8 cellular contexts compared by ENCODE assay signal in the genomic region with DNA sequence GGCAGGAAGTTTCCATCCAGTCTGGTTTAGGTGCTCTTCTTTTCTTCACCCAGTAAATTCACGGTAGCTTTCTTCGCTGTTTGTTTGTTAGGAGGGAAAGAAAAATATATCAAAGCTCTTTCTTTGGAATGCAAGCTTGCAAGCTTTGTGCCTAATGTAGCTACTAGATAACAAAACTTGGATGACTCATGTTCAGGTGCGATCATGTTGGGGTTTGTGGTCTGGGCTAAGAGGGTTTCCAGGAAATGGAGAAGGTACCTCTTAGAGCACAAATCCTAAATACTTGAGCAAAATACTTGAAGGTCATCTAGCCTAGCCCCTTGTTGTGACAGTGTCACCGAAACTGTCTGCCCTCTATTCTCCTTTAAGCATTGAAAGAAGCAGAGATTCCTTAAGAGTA. TPM values are rescaled to one million over a fixed set of nuclear protein-coding genes. Genes with fewer than 3 reads are reported as not detected.
DNase-seq lines count a peak whose midpoint lies in the region; TF ChIP-seq lines count a peak whose summit lies in the region.

No MANE protein-coding gene starts in this region.

- POLR2A ChIA-PET in HEK293 (lab: Yijun Ruan, JAX) = interaction anchor here (0.7 to 1.3 kb wide), 5 partner anchors 9 to 43 kb away, joined by 3 to 4 read pairs (median 3); partner anchors contain the start of genes REEP5 and SRP19

- H3K4me3 Mint-ChIP-seq in T-helper 2 cell treated with Interferon-gamma antibody and Interleukin-4, amounts not matched to agents 5 μg/mL and 100 μg/mL, for 36 hours = peak overlapping the region; percentile 45
- H3K4me3 Mint-ChIP-seq in chondrocyte (ENCODE audit: unreplicated experiment) = no peak overlapping the region

- peak overlapping the region; percentile 73 for H3K27ac Mint-ChIP-seq in T-helper 2 cell treated with Interferon-gamma antibody and Interleukin-4, amounts not matched to agents 5 μg/mL and 100 μg/mL, for 36 hours
- peak overlapping the region; percentile 63 for H3K27ac Mint-ChIP-seq in chondrocyte (ENCODE audit: unreplicated experiment)

- no peak overlapping the region for H3K4me3 ChIP-seq in HEK293 (ENCODE audit: low read depth, low read length)

- H3K9me3 ChIP-seq in HEK293 (ENCODE audit: control insufficient read depth, insufficient read depth, low read depth, low read length) = no peaks in the 10 kb centered on the region

- H3K4me1 ChIP-seq in HEK293 (ENCODE audit: control insufficient read depth, insufficient read depth, low read length) = peaks cover 4% of the 10 kb centered on the region

- peaks cover 38 to 77% of the 10 kb centered on the region in 2 experiments for H3K36me3 ChIP-seq in HEK293 (ENCODE audit: control insufficient read depth in 2 of 2, insufficient read depth in 1 of 2, low read length in 2 of 2)

- CTCF ChIA-PET in HEK293 (lab: Yijun Ruan, JAX) = interaction anchor here (0.6 kb wide), 1 partner anchor 42 kb away, joined by 3 read pairs; no protein-coding TSS in a partner anchor

- peaks cover 40% of the 10 kb centered on the region for H3K36me3 Mint-ChIP-seq in T-helper 2 cell treated with Interferon-gamma antibody and Interleukin-4, amounts not matched to agents 5 μg/mL and 100 μg/mL, for 36 hours (ENCODE audit: low read depth)
- H3K36me3 Mint-ChIP-seq in chondrocyte (ENCODE audit: low read depth) = peaks cover 21% of the 10 kb centered on the region

- DNase-seq in T-helper 2 cell treated with Interferon-gamma antibody and Interleukin-4, amounts not matched to agents 5 μg/mL and 100 μg/mL, for 36 hours (ENCODE audit: low spot score) = peak; percentile 69
- DNase-seq in chondrocyte (ENCODE audit: low spot score) (no peak), AG08396 (ENCODE audit: low spot score) (no peak), NCI-H524 treated with DMSO at 0.1 percent for 48 hours (lab: John Stamatoyannopoulos, UW) (no peak), COLO829 (ENCODE audit: low spot score) (no peak), NCI-H1092 treated with DMSO at 0.1 percent for 48 hours (lab: John Stamatoyannopoulos, UW) (no peak)
- DNase-seq in stimulated activated CD4-positive, alpha-beta T cell treated with anti-CD3 and anti-CD28 coated beads, TNF-alpha, amount 100 ng/mL, for 4 hours (ENCODE audit: low read depth in 3 of 3) = peak in 2 of 3 experiments; percentile 23 to 26

- H3K27me3 Mint-ChIP-seq in T-helper 2 cell treated with Interferon-gamma antibody and Interleukin-4, amounts not matched to agents 5 μg/mL and 100 μg/mL, for 36 hours (ENCODE audit: low read depth) = no peaks in the 10 kb centered on the region
- no peaks in the 10 kb centered on the region for H3K27me3 Mint-ChIP-seq in chondrocyte (ENCODE audit: low read depth)

- peaks cover 36% of the 10 kb centered on the region for H3K4me1 Mint-ChIP-seq in T-helper 2 cell treated with Interferon-gamma antibody and Interleukin-4, amounts not matched to agents 5 μg/mL and 100 μg/mL, for 36 hours (ENCODE audit: low read depth)
- peaks cover 17% of the 10 kb centered on the region for H3K4me1 Mint-ChIP-seq in chondrocyte (ENCODE audit: low read depth)

- no peaks in the 10 kb centered on the region for H3K9me3 Mint-ChIP-seq in T-helper 2 cell treated with Interferon-gamma antibody and Interleukin-4, amounts not matched to agents 5 μg/mL and 100 μg/mL, for 36 hours
- no peaks in the 10 kb centered on the region for H3K9me3 Mint-ChIP-seq in chondrocyte (ENCODE audit: low read depth)

- no peak overlapping the region for H3K27ac ChIP-seq in HEK293 (ENCODE audit: extremely low read depth, low read depth, low read length)

- TF ChIP-seq CTCF in HEK293 (tag by site-specific recombination; IDR thresholded peaks at IDR 0.05) (no peak), chondrocyte (IDR thresholded peaks at IDR 0.05) (no peak)

TF ChIP-seq in HEK293, 187 proteins besides CTCF, POLR2A, EP300 and RAD21:
- TF ChIP-seq RBAK (tag by site-specific recombination; IDR thresholded peaks at IDR 0.05) (no peak), SP7 (tag by site-specific recombination; IDR thresholded peaks at IDR 0.05) (0 out of 2 replicates have a peak, but pooled peaks have one; percentile 19), BCL6B (tag by site-specific recombination; IDR thresholded peaks at IDR 0.05) (peak; percentile 53; the same call in 1 of the 2 replicates), SP2 (tag by site-specific recombination; IDR thresholded peaks at IDR 0.05) (no peak), SCRT1 (tag by site-specific recombination; IDR thresholded peaks at IDR 0.05; ENCODE audit: borderline replicate concordance) (no peak), ZNF513 (tag by site-specific recombination; IDR thresholded peaks at IDR 0.05) (no peak), ZNF274 (IDR thresholded peaks at IDR 0.05; ENCODE audit: low read length) (no peak), ZNF274 (tag by site-specific recombination; IDR thresholded peaks at IDR 0.05; ENCODE audit: borderline replicate concordance) (no peak), ZSCAN16 (tag by site-specific recombination; IDR thresholded peaks at IDR 0.05) (no peak), ZBTB21 (tag by site-specific recombination; IDR thresholded peaks at IDR 0.05) (no peak), ZNF366 (tag by site-specific recombination; conservative IDR thresholded peaks at IDR 0.05) (peak; percentile 65), ZNF169 (tag by site-specific recombination; IDR thresholded peaks at IDR 0.05) (no peak), ZNF677 (tag by site-specific recombination; IDR thresholded peaks at IDR 0.05) (peak; percentile 56; the same call in 1 of the 2 replicates), OSR2 (tag by site-specific recombination; IDR thresholded peaks at IDR 0.05) (peak; percentile 79), YY2 (tag by site-specific recombination; IDR thresholded peaks at IDR 0.05) (no peak), PRDM1 (tag by site-specific recombination; IDR thresholded peaks at IDR 0.05) (peak; percentile 80), ZNF776 (tag by site-specific recombination; IDR thresholded peaks at IDR 0.05; ENCODE audit: borderline replicate concordance) (no peak), ZNF692 (tag by site-specific recombination; IDR thresholded peaks at IDR 0.05) (no peak), ZBTB49 (tag by site-specific recombination; IDR thresholded peaks at IDR 0.05; ENCODE audit: low read depth) (no peak)

RNA-seq across cellular contexts. Expression of gene SRP19, which starts 17.7 kb away (rescaled TPM):
- 49.2 to 60.9 TPM (median 55.7 TPM) in 3 replicates for total RNA-seq in chondrocyte

RNA-seq across cellular contexts. Expression of gene REEP5, which starts 43.3 kb away (rescaled TPM):
- total RNA-seq in chondrocyte = 75.6 to 89.6 TPM (median 87.6 TPM) in 3 replicates

Comparison
In these comparisons a context has a peak if more than half of its experiments do, and no peak if none do; other contexts are left out.
1. DNase-seq: peak in T-helper 2 cell treated with Interferon-gamma antibody and Interleukin-4, amounts not matched to agents 5 μg/mL and 100 μg/mL, for 36 hours (single experiment) and stimulated activated CD4-positive, alpha-beta T cell treated with anti-CD3 and anti-CD28 coated beads, TNF-alpha, amount 100 ng/mL, for 4 hours (2 of 3); none in chondrocyte (single experiment), AG08396 (single experiment), NCI-H524 treated with DMSO at 0.1 percent for 48 hours (single experiment), COLO829 (single experiment) and NCI-H1092 treated with DMSO at 0.1 percent for 48 hours (single experiment).